ENCODE assay signal across 36 cellular contexts in genomic region chr12:105209091-105209490, GRCh38.
"Had no signal": no experiment of that assay in that cellular context is flagged by ENCODE, and none has a peak within 500 bp of the region (broad histone marks: within the 10 kb centered on the region; RNA-seq: fewer than 3 reads in every experiment).

No MANE protein-coding gene starts in this region.

- H3K9me3 ChIP-seq: adrenal gland, body of pancreas, esophagus muscularis mucosa, gastroesophageal sphincter, heart right ventricle had no signal

- H3K4me1 ChIP-seq: esophagus muscularis mucosa, gastroesophageal sphincter, heart right ventricle had no signal

- H3K27ac ChIP-seq: adrenal gland, body of pancreas, cardiac muscle cell, coronary artery, dorsolateral prefrontal cortex, esophagus muscularis mucosa, gastroesophageal sphincter, heart right ventricle, hepatocyte had no signal

- H3K4me1 Mint-ChIP-seq: activated CD8-positive, alpha-beta memory T cell treated with anti-CD3 and anti-CD28 coated beads, Interleukin-2, amount 10 ng/mL, durations not matched to agents 7 days and 5 days; T-cell had no signal

- H3K27me3 ChIP-seq: adrenal gland, body of pancreas, cardiac muscle cell, dorsolateral prefrontal cortex, esophagus muscularis mucosa, gastroesophageal sphincter, heart right ventricle, hepatocyte had no signal

- H3K27ac Mint-ChIP-seq: activated CD4-positive, alpha-beta memory T cell treated with anti-CD3 and anti-CD28 coated beads for 36 hours; activated CD4-positive, alpha-beta T cell treated with anti-CD3 and anti-CD28 coated beads for 36 hours; activated CD4-positive, alpha-beta T cell treated with anti-CD3 and anti-CD28 coated beads, Interleukin-2, amount 10 ng/mL, durations not matched to agents 24 days and 14 days; activated CD8-positive, alpha-beta memory T cell treated with anti-CD3 and anti-CD28 coated beads, Interleukin-2, amount 10 ng/mL, durations not matched to agents 7 days and 5 days; activated CD8-positive, alpha-beta T cell treated with anti-CD3 and anti-CD28 coated beads, Interleukin-2, amount 10 ng/mL, durations not matched to agents 7 days and 5 days; activated naive CD4-positive, alpha-beta T cell treated with anti-CD3 and anti-CD28 coated beads for 36 hours; activated naive CD8-positive, alpha-beta T cell treated with anti-CD3 and anti-CD28 coated beads for 36 hours; activated naive CD8-positive, alpha-beta T cell treated with anti-CD3 and anti-CD28 coated beads, Interleukin-2, amount 50 U/mL, for 24 hours; activated T-helper 1 cell treated with anti-CD3 and anti-CD28 coated beads, Interleukin-12 subunit alpha, Interleukin-12 subunit beta, Interleukin-2, Interleukin-4 antibody, amounts not matched to agents 30 ng/mL and 10 ng/mL and 1 ng/mL, durations not matched to agents 14 hours and 24 hours and 36 hours; activated T-helper 2 cell treated with anti-CD3 and anti-CD28 coated beads, Interferon-gamma antibody, Interleukin-2, Interleukin-4, amounts not matched to agents 10 μg/mL and 5 μg/mL and 100 μg/mL, durations not matched to agents 14 hours and 24 hours and 36 hours; dendritic cell treated with granulocyte-macrophage colony-stimulating factor and Interleukin-4, amounts not matched to agents 40 ng/mL and 50 ng/mL, for 4 days; T-cell; T-helper 1 cell treated with Interleukin-12 subunit alpha and Interleukin-12 subunit beta and Interleukin-4 antibody, amounts not matched to agents 30 μg/mL and 1 μg/mL, for 36 hours; T-helper 2 cell treated with Interferon-gamma antibody and Interleukin-4, amounts not matched to agents 5 μg/mL and 100 μg/mL, for 36 hours had no signal

- H3K4me3 ChIP-seq: adrenal gland, body of pancreas, cardiac muscle cell, coronary artery, dorsolateral prefrontal cortex, esophagus muscularis mucosa, gastroesophageal sphincter, heart right ventricle, hepatocyte had no signal

- H2AFZ ChIP-seq: hepatocyte had no signal

- ATAC-seq: activated CD4-positive, alpha-beta T cell treated with anti-CD3 and anti-CD28 coated beads for 36 hours; activated CD8-positive, alpha-beta memory T cell treated with anti-CD3 and anti-CD28 coated beads, Interleukin-2, amount 10 ng/mL, durations not matched to agents 7 days and 5 days; activated CD8-positive, alpha-beta T cell treated with anti-CD3 and anti-CD28 coated beads, Interleukin-2, amount 10 ng/mL, durations not matched to agents 7 days and 5 days; activated naive CD8-positive, alpha-beta T cell treated with anti-CD3 and anti-CD28 coated beads, Interleukin-2, amount 50 U/mL, for 24 hours; body of pancreas; gastroesophageal sphincter; heart right ventricle; T-cell had no signal

- H3K27me3 Mint-ChIP-seq: activated CD4-positive, alpha-beta memory T cell treated with anti-CD3 and anti-CD28 coated beads for 36 hours; activated CD4-positive, alpha-beta T cell treated with anti-CD3 and anti-CD28 coated beads for 36 hours; activated CD4-positive, alpha-beta T cell treated with anti-CD3 and anti-CD28 coated beads, Interleukin-2, amount 10 ng/mL, durations not matched to agents 24 days and 14 days; activated CD8-positive, alpha-beta memory T cell treated with anti-CD3 and anti-CD28 coated beads, Interleukin-2, amount 10 ng/mL, durations not matched to agents 7 days and 5 days; activated naive CD8-positive, alpha-beta T cell treated with anti-CD3 and anti-CD28 coated beads for 36 hours; activated naive CD8-positive, alpha-beta T cell treated with anti-CD3 and anti-CD28 coated beads, Interleukin-2, amount 50 U/mL, for 24 hours; dendritic cell treated with granulocyte-macrophage colony-stimulating factor and Interleukin-4, amounts not matched to agents 40 ng/mL and 50 ng/mL, for 4 days; T-cell had no signal

- H3K79me2 ChIP-seq: hepatocyte had no signal

- DNase-seq: activated CD4-positive, alpha-beta memory T cell treated with anti-CD3 and anti-CD28 coated beads for 36 hours; activated CD4-positive, alpha-beta T cell treated with anti-CD3 and anti-CD28 coated beads for 36 hours; activated CD4-positive, alpha-beta T cell treated with anti-CD3 and anti-CD28 coated beads, Interleukin-2, amount 10 ng/mL, durations not matched to agents 24 days and 14 days; activated CD4-positive, CD25-positive, alpha-beta regulatory T cell; activated CD4-positive, CD25-positive, alpha-beta regulatory T cell treated with anti-CD3 and anti-CD28 coated beads, Interleukin-2, amount 50 U/mL, for 72 hours; activated CD8-positive, alpha-beta memory T cell treated with anti-CD3 and anti-CD28 coated beads, Interleukin-2, amount 10 ng/mL, durations not matched to agents 7 days and 5 days; activated CD8-positive, alpha-beta memory T cell treated with anti-CD3 and anti-CD28 coated beads, Interleukin-2, amount 50 U/mL, for 4 hours; activated CD8-positive, alpha-beta T cell treated with anti-CD3 and anti-CD28 coated beads, Interleukin-2, amount 10 ng/mL, durations not matched to agents 7 days and 5 days; activated effector memory CD4-positive, alpha-beta T cell treated with anti-CD3 and anti-CD28 coated beads, Interleukin-2, amount 50 U/mL, for 16 hours; activated naive CD4-positive, alpha-beta T cell treated with anti-CD3 and anti-CD28 coated beads for 36 hours; activated naive CD8-positive, alpha-beta T cell treated with anti-CD3 and anti-CD28 coated beads for 36 hours; activated naive CD8-positive, alpha-beta T cell treated with anti-CD3 and anti-CD28 coated beads, Interleukin-2, amount 50 U/mL, for 24 hours; activated T-cell treated with anti-CD3 and anti-CD28 coated beads, Interleukin-2, amount 50 U/mL, for 1 hour; activated T-cell treated with anti-CD3 and anti-CD28 coated beads, Interleukin-2, amount 50 U/mL, for 48 hours; adrenal gland; amygdala; aorta; body of pancreas; central memory CD4-positive, alpha-beta T cell; dorsolateral prefrontal cortex; effector memory CD4-positive, alpha-beta T cell; erythroblast; foreskin melanocyte; heart right ventricle; T-cell; T1000 had no signal

- H3K4me2 ChIP-seq: hepatocyte had no signal

- H3K4me3 Mint-ChIP-seq: activated CD4-positive, alpha-beta memory T cell treated with anti-CD3 and anti-CD28 coated beads for 36 hours; activated CD4-positive, alpha-beta T cell treated with anti-CD3 and anti-CD28 coated beads for 36 hours; activated CD4-positive, alpha-beta T cell treated with anti-CD3 and anti-CD28 coated beads, Interleukin-2, amount 10 ng/mL, durations not matched to agents 24 days and 14 days; activated CD8-positive, alpha-beta memory T cell treated with anti-CD3 and anti-CD28 coated beads, Interleukin-2, amount 10 ng/mL, durations not matched to agents 7 days and 5 days; activated CD8-positive, alpha-beta T cell treated with anti-CD3 and anti-CD28 coated beads, Interleukin-2, amount 10 ng/mL, durations not matched to agents 7 days and 5 days; activated naive CD4-positive, alpha-beta T cell treated with anti-CD3 and anti-CD28 coated beads for 36 hours; activated naive CD8-positive, alpha-beta T cell treated with anti-CD3 and anti-CD28 coated beads for 36 hours; activated naive CD8-positive, alpha-beta T cell treated with anti-CD3 and anti-CD28 coated beads, Interleukin-2, amount 50 U/mL, for 24 hours; activated T-helper 1 cell treated with anti-CD3 and anti-CD28 coated beads, Interleukin-12 subunit alpha, Interleukin-12 subunit beta, Interleukin-2, Interleukin-4 antibody, amounts not matched to agents 30 ng/mL and 10 ng/mL and 1 ng/mL, durations not matched to agents 14 hours and 24 hours and 36 hours; dendritic cell treated with granulocyte-macrophage colony-stimulating factor and Interleukin-4, amounts not matched to agents 40 ng/mL and 50 ng/mL, for 4 days; T-cell; T-helper 1 cell treated with Interleukin-12 subunit alpha and Interleukin-12 subunit beta and Interleukin-4 antibody, amounts not matched to agents 30 μg/mL and 1 μg/mL, for 36 hours; T-helper 2 cell treated with Interferon-gamma antibody and Interleukin-4, amounts not matched to agents 5 μg/mL and 100 μg/mL, for 36 hours had no signal

- H3K9me3 Mint-ChIP-seq: activated CD4-positive, alpha-beta memory T cell treated with anti-CD3 and anti-CD28 coated beads for 36 hours; activated CD4-positive, alpha-beta T cell treated with anti-CD3 and anti-CD28 coated beads, Interleukin-2, amount 10 ng/mL, durations not matched to agents 24 days and 14 days; activated naive CD4-positive, alpha-beta T cell treated with anti-CD3 and anti-CD28 coated beads for 36 hours; activated naive CD8-positive, alpha-beta T cell treated with anti-CD3 and anti-CD28 coated beads for 36 hours; activated naive CD8-positive, alpha-beta T cell treated with anti-CD3 and anti-CD28 coated beads, Interleukin-2, amount 50 U/mL, for 24 hours; activated T-helper 1 cell treated with anti-CD3 and anti-CD28 coated beads, Interleukin-12 subunit alpha, Interleukin-12 subunit beta, Interleukin-2, Interleukin-4 antibody, amounts not matched to agents 30 ng/mL and 10 ng/mL and 1 ng/mL, durations not matched to agents 14 hours and 24 hours and 36 hours; activated T-helper 2 cell treated with anti-CD3 and anti-CD28 coated beads, Interferon-gamma antibody, Interleukin-2, Interleukin-4, amounts not matched to agents 10 μg/mL and 5 μg/mL and 100 μg/mL, durations not matched to agents 14 hours and 24 hours and 36 hours; dendritic cell treated with granulocyte-macrophage colony-stimulating factor and Interleukin-4, amounts not matched to agents 40 ng/mL and 50 ng/mL, for 4 days; T-cell; T-helper 1 cell treated with Interleukin-12 subunit alpha and Interleukin-12 subunit beta and Interleukin-4 antibody, amounts not matched to agents 30 μg/mL and 1 μg/mL, for 36 hours; T-helper 2 cell treated with Interferon-gamma antibody and Interleukin-4, amounts not matched to agents 5 μg/mL and 100 μg/mL, for 36 hours had no signal
